ENCODE assay signal across 8 cellular contexts in the genomic region with DNA sequence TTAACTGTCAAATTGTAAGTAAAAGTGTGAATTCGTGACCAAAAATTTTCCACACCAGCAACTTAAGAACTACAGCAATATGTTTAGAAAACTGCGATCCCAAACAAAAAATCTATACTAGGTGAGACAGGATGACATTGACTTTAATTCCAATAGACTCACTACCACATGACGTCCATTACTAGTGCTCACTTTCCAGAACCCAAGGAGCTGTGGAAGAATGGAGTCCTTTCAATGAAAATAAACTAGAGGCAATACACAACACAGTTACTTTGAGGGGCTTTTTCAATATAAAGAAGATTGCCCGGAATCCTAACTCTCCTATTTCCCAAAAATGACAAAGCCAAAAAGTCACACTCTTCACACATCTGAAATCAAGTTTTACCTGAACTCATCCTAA. TPM values are rescaled to one million over a fixed set of nuclear protein-coding genes. Genes with fewer than 3 reads are reported as not detected.
DNase-seq lines count a peak whose midpoint lies in the region; ATAC-seq and TF ChIP-seq lines count a peak whose summit lies in the region.

No MANE protein-coding gene starts in this region.

- H4K20me1 ChIP-seq in PC-3 (ENCODE audit: low read length): peaks cover 28% of the 10 kb centered on the region
- H4K20me1 ChIP-seq in osteoblast (ENCODE audit: insufficient read depth, low read length): peaks cover 20% of the 10 kb centered on the region

- intact Hi-C loops in PC-3 (cut with micrococcal nuclease): loop anchor here (2.0 to 5.0 kb wide), 3 partner anchors 31 to 87 kb away; no protein-coding TSS in a partner anchor

- peak overlapping the region; percentile 91 for H3K4me2 ChIP-seq in PC-3 (ENCODE audit: low read length)
- H3K4me2 ChIP-seq in osteoblast (ENCODE audit: insufficient read depth, low read length): peak overlapping the region; percentile 77

- H3K27ac ChIP-seq in PC-3 (ENCODE audit: low read length) (peak overlapping the region; percentile 79), osteoblast (ENCODE audit: low read depth, low read length) (peak overlapping the region; percentile 92)

- no peaks in the 10 kb centered on the region for H3F3A ChIP-seq in PC-3 (ENCODE audit: low read length, unreplicated experiment)

- no peak for ATAC-seq in PC-3
- ATAC-seq in GM19452 (IDR thresholded peaks at IDR 0.05; ENCODE audit: unreplicated experiment): no peak

- H3K9me3 ChIP-seq in PC-3 (ENCODE audit: low read length) (no peaks in the 10 kb centered on the region), endocrine pancreas (ENCODE audit: control insufficient read depth, low read length) (no peaks in the 10 kb centered on the region), osteoblast (ENCODE audit: low read depth, low read length) (no peaks in the 10 kb centered on the region)

- BruUV-seq in PC-3 (replicated peaks; lab: Mats Ljungman, UMichigan): TSS peak; percentile 38

- H3K79me2 ChIP-seq in PC-3 (ENCODE audit: low read length): peaks cover 60% of the 10 kb centered on the region
- H3K79me2 ChIP-seq in osteoblast (ENCODE audit: insufficient read depth, low read length): peaks cover 72% of the 10 kb centered on the region

- H2AFZ ChIP-seq in PC-3 (ENCODE audit: low read length): no peak overlapping the region
- H2AFZ ChIP-seq in osteoblast (ENCODE audit: low read length): peak overlapping the region; percentile 11

- H3K9ac ChIP-seq in PC-3 (ENCODE audit: low read length): peak overlapping the region; percentile 94
- H3K9ac ChIP-seq in endocrine pancreas (ENCODE audit: control insufficient read depth, insufficient read depth, low read length): no peak overlapping the region

- no peaks in the 10 kb centered on the region for H3K9me2 ChIP-seq in PC-3 (replicated peaks; ENCODE audit: low read length)

- CTCF ChIA-PET in BJ (lab: Yijun Ruan, JAX): interaction anchor here (0.8 to 3.0 kb wide), 3 partner anchors 27 to 198 kb away, joined by 3 to 10 read pairs (median 3); no protein-coding TSS in a partner anchor
- CTCF ChIA-PET in PC-3 (lab: Charles Lee): no interaction called here

- DNase-seq in BJ (ENCODE audit: low read depth) (no peak), PC-3 (no peak), osteoblast (ENCODE audit: insufficient read length, low spot score, missing footprints) (no peak), EL (no peak)
- DNase-seq in activated CD4-positive, CD25-positive, alpha-beta regulatory T cell treated with anti-CD3 and anti-CD28 coated beads, Interleukin-2, amount 50 U/mL, for 72 hours: no peak
- no peak for DNase-seq in activated CD4-positive, alpha-beta T cell treated with anti-CD3 and anti-CD28 coated beads, Interleukin-2, amount 50 U/mL, for 48 hours

- H3K4me3 ChIP-seq in BJ (ENCODE audit: low read depth, low read length): peak overlapping the region; percentile 96
- peak overlapping the region; percentile 85 for H3K4me3 ChIP-seq in PC-3 (ENCODE audit: low read length)
- H3K4me3 ChIP-seq in endocrine pancreas (ENCODE audit: control insufficient read depth, insufficient read depth, low read length): peak overlapping the region; percentile 73
- H3K4me3 ChIP-seq in osteoblast (ENCODE audit: insufficient read depth, low read length): peak overlapping the region; percentile 84

- peaks cover 23% of the 10 kb centered on the region for H3K4me1 ChIP-seq in PC-3 (ENCODE audit: insufficient read depth, low read length)
- no peaks in the 10 kb centered on the region for H3K4me1 ChIP-seq in endocrine pancreas (ENCODE audit: control insufficient read depth, insufficient read depth, low read length)
- H3K4me1 ChIP-seq in osteoblast (ENCODE audit: insufficient read depth, low read length): peaks cover 41% of the 10 kb centered on the region

- H3K27me3 ChIP-seq in BJ (ENCODE audit: control insufficient read depth, insufficient read depth, low read length): no peaks in the 10 kb centered on the region
- no peaks in the 10 kb centered on the region for H3K27me3 ChIP-seq in PC-3 (ENCODE audit: low read length)
- peaks cover 2% of the 10 kb centered on the region for H3K27me3 ChIP-seq in endocrine pancreas (ENCODE audit: control insufficient read depth, insufficient read depth, low read length)
- no peaks in the 10 kb centered on the region for H3K27me3 ChIP-seq in osteoblast (ENCODE audit: insufficient read depth, low read length)

- H3K36me3 ChIP-seq in BJ (ENCODE audit: control insufficient read depth, insufficient read depth, low read length): no peaks in the 10 kb centered on the region
- H3K36me3 ChIP-seq in PC-3 (ENCODE audit: low read depth, low read length): peaks cover 15% of the 10 kb centered on the region
- no peaks in the 10 kb centered on the region for H3K36me3 ChIP-seq in endocrine pancreas (ENCODE audit: control insufficient read depth, insufficient read depth, low read length)
- H3K36me3 ChIP-seq in osteoblast (ENCODE audit: insufficient read depth, low read length): peaks cover 7% of the 10 kb centered on the region

- POLR2A ChIA-PET in BJ (lab: Charles Lee) (no interaction called here), PC-3 (lab: Charles Lee; ENCODE audit: unreplicated experiment) (interaction anchor here (0.6 kb wide), 1 partner anchor 12 kb away, joined by 3 read pairs; no protein-coding TSS in a partner anchor)

- TF ChIP-seq CTCF in BJ (IDR thresholded peaks at IDR 0.05; ENCODE audit: insufficient read depth, low read depth, low read length): no peak
- no peak for TF ChIP-seq CTCF in PC-3 (conservative IDR thresholded peaks at IDR 0.05; ENCODE audit: low read depth, low read length)
- no peak for TF ChIP-seq CTCF in osteoblast (IDR thresholded peaks at IDR 0.05; ENCODE audit: extremely low read depth, low read depth, low read length)

RNA-seq across cellular contexts. Expression of a gene that starts 1.4 kb away (rescaled TPM):
- 93.3 and 118 TPM in 2 replicates for polyA plus RNA-seq in BJ (2011; rRNA removed)
- polyA minus RNA-seq in BJ (2011; rRNA and poly(A)+ RNA removed): 75.7 and 81.5 TPM in 2 replicates
- total RNA-seq in PC-3 (2014; rRNA removed): 37.8 and 47.4 TPM in 2 replicates
- 139 and 160 TPM in 2 replicates for total RNA-seq in osteoblast
